ENCODE assay signal across 8 cellular contexts in the genomic region with DNA sequence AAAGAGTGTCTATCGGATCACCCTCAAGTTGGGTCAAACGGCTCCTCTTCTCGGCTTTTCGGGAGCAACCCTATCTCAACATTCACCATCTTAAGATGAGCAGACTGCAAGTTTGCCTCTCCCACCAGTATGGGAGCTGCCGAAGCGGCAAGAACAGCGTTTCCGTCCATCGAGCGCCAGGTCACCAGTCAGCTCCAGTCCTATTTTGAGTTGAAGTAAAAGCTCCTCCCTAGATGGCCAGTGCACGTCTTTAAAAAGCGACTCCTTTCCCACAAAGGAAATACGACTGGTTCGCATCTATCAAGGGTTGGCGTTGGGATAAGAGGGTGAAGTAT. TPM values are rescaled to one million over a fixed set of nuclear protein-coding genes. Genes with fewer than 3 reads are reported as not detected.
A peak's percentile ranks its signal among the peaks of the same experiment; 100 is the strongest.
DNase-seq lines count a peak whose midpoint lies in the region; ATAC-seq and TF ChIP-seq lines count a peak whose summit lies in the region.

No MANE protein-coding gene starts in this region.

- H3K9me2 ChIP-seq in PC-9 (ENCODE audit: insufficient read depth), result no peaks in the 10 kb centered on the region

- H3K36me3 Mint-ChIP-seq in activated naive CD4-positive, alpha-beta T cell treated with anti-CD3 and anti-CD28 coated beads for 36 hours (ENCODE audit: low read depth), result peaks cover 7% of the 10 kb centered on the region

- TF ChIP-seq POLR2A in vagina (IDR thresholded peaks at IDR 0.05), result no peak

- peak overlapping the region; percentile 96 for H3K4me3 Mint-ChIP-seq in activated naive CD4-positive, alpha-beta T cell treated with anti-CD3 and anti-CD28 coated beads for 36 hours

- POLR2A ChIA-PET in PC-9 (lab: Charles Lee; ENCODE audit: unreplicated experiment), result interaction anchor here (0.5 to 1.4 kb wide), 8 partner anchors 13 to 1769 kb away, joined by 3 to 11 read pairs (median 5); a partner anchor contains a TSS

- BruUV-seq in PC-9 (replicated peaks; lab: Mats Ljungman, UMichigan), result TSS peak; percentile 97

- peak overlapping the region; percentile 100 for H3K4me2 ChIP-seq in PC-9

- peak overlapping the region; percentile 96 for H3K27ac Mint-ChIP-seq in activated naive CD4-positive, alpha-beta T cell treated with anti-CD3 and anti-CD28 coated beads for 36 hours

- H3K4me1 ChIP-seq in PC-9 (replicated peaks; ENCODE audit: insufficient read depth), result peaks cover 42% of the 10 kb centered on the region
- H3K4me1 ChIP-seq in mesodermal cell (ENCODE audit: control insufficient read depth, insufficient read depth, low read length, poor library complexity, severe bottlenecking), result peaks cover 12% of the 10 kb centered on the region
- H3K4me1 ChIP-seq in vagina, result peaks cover 44% of the 10 kb centered on the region

- no peaks in the 10 kb centered on the region for H3K27me3 Mint-ChIP-seq in activated naive CD4-positive, alpha-beta T cell treated with anti-CD3 and anti-CD28 coated beads for 36 hours (ENCODE audit: low read depth)

- CTCF ChIA-PET in activated naive CD4-positive, alpha-beta T cell treated with anti-CD3 and anti-CD28 coated beads for 36 hours (lab: Charles Lee), result interaction anchor here (1.8 kb wide), 1 partner anchor 172 kb away, joined by 6 read pairs; no protein-coding TSS in a partner anchor
- CTCF ChIA-PET in PC-9 (lab: Charles Lee), result interaction anchor here (0.6 to 1.8 kb wide), 6 partner anchors 52 to 1693 kb away, joined by 4 to 22 read pairs (median 10); no protein-coding TSS in a partner anchor

- peaks cover 55% of the 10 kb centered on the region for H3K79me2 ChIP-seq in PC-9 (ENCODE audit: low read depth)

- H4K20me1 ChIP-seq in PC-9 (ENCODE audit: insufficient read depth), result peaks cover 29% of the 10 kb centered on the region

- DNase-seq in activated naive CD4-positive, alpha-beta T cell treated with anti-CD3 and anti-CD28 coated beads for 36 hours, result peak; percentile 74
- DNase-seq in activated naive CD4-positive, alpha-beta T cell treated with Interleukin-2 at 50 U/mL for 16 hours, result no peak
- DNase-seq in PC-9 (no peak), choroid plexus epithelial cell (ENCODE audit: low read depth) (no peak), vagina (ENCODE audit: extremely low spot score in 2 of 2) (no peak), NK-92 (lab: John Stamatoyannopoulos, UW; ENCODE audit: unreplicated experiment) (no peak)

- WGBS in mesodermal cell (ENCODE audit: insufficient coverage in 2 of 2), 2 experiments, result 0% methylated on average over 8 to 13 of the region's 15 CpGs

- intact Hi-C loops in activated naive CD4-positive, alpha-beta T cell treated with anti-CD3 and anti-CD28 coated beads for 36 hours (cut with micrococcal nuclease), result loop anchor here (1.0 to 10.0 kb wide), 15 partner anchors 16 to 1262 kb away; a partner anchor contains a TSS
- intact Hi-C loops in PC-9 (cut with micrococcal nuclease; ENCODE audit: unreplicated experiment), result loop anchor here (2.0 to 10.0 kb wide), 4 partner anchors 276 to 554 kb away; a partner anchor contains a TSS
- intact Hi-C loops in vagina (cut with DNase I), result no loop called here

- peak overlapping the region; percentile 84 for H2AFZ ChIP-seq in PC-9

- TF ChIP-seq CTCF in PC-9 (conservative IDR thresholded peaks at IDR 0.05), result no peak
- no peak for TF ChIP-seq CTCF in choroid plexus epithelial cell (conservative IDR thresholded peaks at IDR 0.05; ENCODE audit: low read depth, low read length)
- no peak for TF ChIP-seq CTCF in vagina (IDR thresholded peaks at IDR 0.05)

- H3K4me3 ChIP-seq in PC-9, result peak overlapping the region; percentile 93
- peak overlapping the region; percentile 91 for H3K4me3 ChIP-seq in choroid plexus epithelial cell (ENCODE audit: low read depth, low read length)
- H3K4me3 ChIP-seq in mesodermal cell (ENCODE audit: extremely low read depth, insufficient read depth, low read length, poor library complexity, severe bottlenecking), result peak overlapping the region; percentile 93
- peak overlapping the region; percentile 85 to 88 for H3K4me3 ChIP-seq in vagina

- peak; percentile 71 for ATAC-seq in HG02840 (IDR thresholded peaks at IDR 0.05; ENCODE audit: low FRiP score, unreplicated experiment)

- H3K9me3 Mint-ChIP-seq in activated naive CD4-positive, alpha-beta T cell treated with anti-CD3 and anti-CD28 coated beads for 36 hours, result no peaks in the 10 kb centered on the region

- H3K36me3 ChIP-seq in PC-9 (ENCODE audit: low read depth) (0 out of 2 replicates have a peak, but pooled peaks cover 4% of the 10 kb centered on the region), mesodermal cell (ENCODE audit: control insufficient read depth, insufficient read depth, low read length) (no peaks in the 10 kb centered on the region), vagina (no peaks in the 10 kb centered on the region)

- H3K4me1 Mint-ChIP-seq in activated naive CD4-positive, alpha-beta T cell treated with anti-CD3 and anti-CD28 coated beads for 36 hours (ENCODE audit: low read depth), result peaks cover 26% of the 10 kb centered on the region

- H3K9me3 ChIP-seq in PC-9 (ENCODE audit: insufficient read depth, low read depth) (no peaks in the 10 kb centered on the region), mesodermal cell (ENCODE audit: control insufficient read depth, low read length) (no peaks in the 10 kb centered on the region), vagina (no peaks in the 10 kb centered on the region)

- H3F3A ChIP-seq in PC-9 (ENCODE audit: insufficient read depth, low read depth), result peaks cover 19% of the 10 kb centered on the region

- H3K27ac ChIP-seq in PC-9, result peak overlapping the region; percentile 96
- peak overlapping the region; percentile 99 for H3K27ac ChIP-seq in mesodermal cell (ENCODE audit: low read depth, low read length, severe bottlenecking)
- H3K27ac ChIP-seq in vagina, result peak overlapping the region; percentile 89

- H3K27me3 ChIP-seq in PC-9 (ENCODE audit: insufficient read depth, low read depth) (no peaks in the 10 kb centered on the region), vagina (no peaks in the 10 kb centered on the region)

RNA-seq across cellular contexts. Expression of a gene that starts 0.4 kb away (rescaled TPM):
- total RNA-seq in activated naive CD4-positive, alpha-beta T cell treated with anti-CD3 and anti-CD28 coated beads for 36 hours, result 100 to 1,000 TPM; 173 to 180 TPM
- 104 and 126 TPM in 2 replicates for total RNA-seq in PC-9 (2021)
- 79.2 TPM for polyA plus RNA-seq in mesodermal cell (2013, experiment 1 of 2)
- 92.8 TPM for polyA plus RNA-seq in mesodermal cell (2013, experiment 2 of 2)
- 72.2 TPM for total RNA-seq in vagina

RNA-seq across cellular contexts. Expression of a gene that starts 37.5 kb away (rescaled TPM):
- not detected for total RNA-seq in activated naive CD4-positive, alpha-beta T cell treated with anti-CD3 and anti-CD28 coated beads for 36 hours
- not detected in 2 replicates for total RNA-seq in PC-9 (2021)
- 1.1 TPM for polyA plus RNA-seq in mesodermal cell (2013, experiment 1 of 2)
- 1.3 TPM for polyA plus RNA-seq in mesodermal cell (2013, experiment 2 of 2)
- not detected for total RNA-seq in vagina
